Comparison of ENCODE assay signal across 11 cellular contexts in genomic region chr1:42963378-42964005, GRCh38. TPM values are rescaled to one million over a fixed set of nuclear protein-coding genes. Genes with fewer than 3 reads are reported as not detected.
DNase-seq lines count a peak whose midpoint lies in the region; ATAC-seq, FAIRE-seq and TF ChIP-seq lines count a peak whose summit lies in the region.
"Had no signal": no experiment of that assay in that cellular context is flagged by ENCODE, and none has a peak within 500 bp of the region (broad histone marks: within the 10 kb centered on the region; RNA-seq: fewer than 3 reads in every experiment).

No MANE protein-coding gene starts in this region.

- peaks cover 21% of the 10 kb centered on the region for H3K79me2 ChIP-seq in K562 (ENCODE audit: control insufficient read depth, insufficient read depth, low read length)

- H3K36me3 ChIP-seq in K562 (ENCODE audit: control insufficient read depth, insufficient read depth, low read length) (no peaks in the 10 kb centered on the region), psoas muscle (ENCODE audit: insufficient read depth in 1 of 2, low read depth in 1 of 2) (no peaks in the 10 kb centered on the region), Peyer's patch (no peaks in the 10 kb centered on the region)

- no peaks in the 10 kb centered on the region for H3K9me1 ChIP-seq in K562 (ENCODE audit: control insufficient read depth, insufficient read depth, low read length)

- in situ Hi-C loops in K562 (cut with MboI): no loop called here

- H3K27ac ChIP-seq in K562 (ENCODE audit: extremely low read depth, low read depth, low read length) (peak overlapping the region; percentile 93), psoas muscle (no peak overlapping the region), Peyer's patch (no peak overlapping the region)

- no peaks in the 10 kb centered on the region for H3K9me3 Mint-ChIP-seq in T-cell

- no peaks in the 10 kb centered on the region for H3K27me3 ChIP-seq in K562 (ENCODE audit: control insufficient read depth in 2 of 2, insufficient read depth in 2 of 2, low read length in 2 of 2)
- peaks cover 2 to 63% (median 6%) of the 10 kb centered on the region in 3 donors for H3K27me3 ChIP-seq in psoas muscle (ENCODE audit: insufficient read depth in 3 of 3, low read length in 2 of 3)
- no peaks in the 10 kb centered on the region for H3K27me3 ChIP-seq in Peyer's patch

- TF ChIP-seq CTCF in K562 (IDR thresholded peaks at IDR 0.05 in 2 of 3, conservative IDR thresholded peaks at IDR 0.05 in 1 of 3; ENCODE audit: insufficient read depth in 2 of 3, low read depth in 1 of 3, low read length in 3 of 3) (0 out of 6 replicates have a peak, but pooled peaks of 1 of the 3 experiments have one; percentile 6), psoas muscle (IDR thresholded peaks at IDR 0.05) (no peak), Peyer's patch (IDR thresholded peaks at IDR 0.05) (no peak)

- TF ChIP-seq RAD21 in K562 (CRISPR knock-in tag; conservative IDR thresholded peaks at IDR 0.05 in 1 of 2, IDR thresholded peaks at IDR 0.05 in 1 of 2): peak in 1 of 2 experiments; percentile 14; a peak in 1 of 4 replicates

- peak overlapping the region; percentile 6 to 65; a peak in 3 of 4 replicates for H3K9ac ChIP-seq in K562 (ENCODE audit: insufficient read depth in 1 of 2, low read depth in 2 of 2, low read length in 2 of 2)

- H3K4me2 ChIP-seq in K562 (ENCODE audit: insufficient read depth, low read length): peak overlapping the region; percentile 86

- intact Hi-C loops in K562 (cut with micrococcal nuclease) (loop anchor here (1.0 to 5.0 kb wide), 4 partner anchors 27 to 141 kb away; no protein-coding TSS in a partner anchor), psoas muscle (cut with DNase I) (no loop called here)

- WGBS in K562 (ENCODE audit: insufficient coverage, low coverage, missing lambda C conversion rate): under 1% methylated on average over 9 of the region's 9 CpGs
- WGBS in psoas muscle, 3 donors: 15 to 19% (median 16%) methylated on average over 9 of the region's 9 CpGs

- BruUV-seq in K562 (replicated peaks; lab: Mats Ljungman, UMichigan): no TSS peak

- peaks cover 14 to 32% (median 30%) of the 10 kb centered on the region in 3 donors for H3K4me1 Mint-ChIP-seq in T-cell

- H4K20me1 ChIP-seq in K562 (replicated peaks; ENCODE audit: control insufficient read depth, insufficient read depth, low read length): peaks cover 5% of the 10 kb centered on the region

- no peak overlapping the region for H3K27ac Mint-ChIP-seq in T-cell

- POLR2A ChIA-PET in K562 (lab: Yijun Ruan, JAX): interaction anchor here (0.7 to 4.6 kb wide), 9 partner anchors 9 to 197 kb away, joined by 3 to 48 read pairs (median 8); partner anchors contain the start of genes C1orf50 and P3H1
- POLR2A ChIA-PET in T-cell (lab: Charles Lee): no interaction called here

- peak; percentile 53 for ATAC-seq in K562
- no peak for ATAC-seq in T-cell (replicated peaks in 1 of 4)
- ATAC-seq in psoas muscle: no peak
- ATAC-seq: activated CD4-positive, CD25-positive, alpha-beta regulatory T cell treated with anti-CD3 and anti-CD28 coated beads, Interleukin-2, amount 50 U/mL, for 24 hours had no signal

- no peak overlapping the region for H3K4me3 Mint-ChIP-seq in T-cell

- H3K36me3 Mint-ChIP-seq in T-cell: no peaks in the 10 kb centered on the region

- CTCF ChIA-PET in K562 (lab: Yijun Ruan, JAX; ENCODE audit: low intra/inter-chr PET ratio): no interaction called here
- CTCF ChIA-PET in T-cell (lab: Charles Lee): no interaction called here

- peak; percentile 93 for DNase-seq in CMK (ENCODE audit: low read depth)
- DNase-seq in NCI-H146 treated with DMSO at 0.1 percent for 48 hours (lab: John Stamatoyannopoulos, UW; ENCODE audit: unreplicated experiment): peak; percentile 43
- peak; percentile 93 to 98 (median 96) for DNase-seq in K562 (ENCODE audit: extremely low read depth in 1 of 4, low spot score in 3 of 4)
- DNase-seq in myocyte (ENCODE audit: low read depth): peak; percentile 89
- DNase-seq in T-cell: no peak
- DNase-seq in psoas muscle: no peak
- no peak for DNase-seq in HPDE6-E6E7 (ENCODE audit: extremely low spot score)
- no peak for DNase-seq in Peyer's patch
- DNase-seq: stimulated activated CD4-positive, alpha-beta T cell treated with anti-CD3 and anti-CD28 coated beads, Interleukin-4, amount 100 ng/mL, for 4 hours had no signal

- peak overlapping the region; percentile 5; the same call in 1 of the 2 replicates for H3K4me3 ChIP-seq in K562
- H3K4me3 ChIP-seq in psoas muscle: no peak overlapping the region
- no peak overlapping the region for H3K4me3 ChIP-seq in Peyer's patch

- peak; percentile 93 for FAIRE-seq in K562 (lab: Jason Lieb, UNC)
- FAIRE-seq: frontal cortex had no signal

- H2AFZ ChIP-seq in K562 (ENCODE audit: low read depth, low read length): no peak overlapping the region

- no peaks in the 10 kb centered on the region for H3K27me3 Mint-ChIP-seq in T-cell

- 0 out of 2 replicates have a peak, but pooled peaks cover 2% of the 10 kb centered on the region for H3K9me3 ChIP-seq in K562 (replicated peaks; ENCODE audit: control insufficient read depth, insufficient read depth, low read depth, low read length)
- H3K9me3 ChIP-seq in psoas muscle: no peaks in the 10 kb centered on the region
- no peaks in the 10 kb centered on the region for H3K9me3 ChIP-seq in Peyer's patch

- H3K4me1 ChIP-seq in K562 (replicated peaks in 1 of 2; ENCODE audit: control insufficient read depth in 2 of 2, insufficient read depth in 2 of 2, low read length in 2 of 2) (peaks cover 59 to 72% of the 10 kb centered on the region in 2 experiments), psoas muscle (peaks cover 7% of the 10 kb centered on the region), Peyer's patch (peaks cover 0 to 27% (median 0%) of the 10 kb centered on the region in 4 donors)

- TF ChIP-seq EP300 in K562 (IDR thresholded peaks at IDR 0.05; ENCODE audit: low read length): peak; percentile 99

- TF ChIP-seq POLR2A in K562 (conservative IDR thresholded peaks at IDR 0.05): no peak
- TF ChIP-seq POLR2A in Peyer's patch (IDR thresholded peaks at IDR 0.05): no peak

TF ChIP-seq in K562, 482 proteins besides CTCF, POLR2A, EP300 and RAD21 (continues in another document):
- TF ChIP-seq ZZZ3 (IDR thresholded peaks at IDR 0.05) (no peak), ELF4 (CRISPR knock-in tag; IDR thresholded peaks at IDR 0.05) (peak; percentile 46), TAF1 (IDR thresholded peaks at IDR 0.05; ENCODE audit: control insufficient read depth, extremely low read depth, insufficient read depth, low read length, severe bottlenecking) (peak; percentile 67), NR1H2 (CRISPR knock-in tag; IDR thresholded peaks at IDR 0.05) (no peak)
- TF ChIP-seq, protein P1, sequence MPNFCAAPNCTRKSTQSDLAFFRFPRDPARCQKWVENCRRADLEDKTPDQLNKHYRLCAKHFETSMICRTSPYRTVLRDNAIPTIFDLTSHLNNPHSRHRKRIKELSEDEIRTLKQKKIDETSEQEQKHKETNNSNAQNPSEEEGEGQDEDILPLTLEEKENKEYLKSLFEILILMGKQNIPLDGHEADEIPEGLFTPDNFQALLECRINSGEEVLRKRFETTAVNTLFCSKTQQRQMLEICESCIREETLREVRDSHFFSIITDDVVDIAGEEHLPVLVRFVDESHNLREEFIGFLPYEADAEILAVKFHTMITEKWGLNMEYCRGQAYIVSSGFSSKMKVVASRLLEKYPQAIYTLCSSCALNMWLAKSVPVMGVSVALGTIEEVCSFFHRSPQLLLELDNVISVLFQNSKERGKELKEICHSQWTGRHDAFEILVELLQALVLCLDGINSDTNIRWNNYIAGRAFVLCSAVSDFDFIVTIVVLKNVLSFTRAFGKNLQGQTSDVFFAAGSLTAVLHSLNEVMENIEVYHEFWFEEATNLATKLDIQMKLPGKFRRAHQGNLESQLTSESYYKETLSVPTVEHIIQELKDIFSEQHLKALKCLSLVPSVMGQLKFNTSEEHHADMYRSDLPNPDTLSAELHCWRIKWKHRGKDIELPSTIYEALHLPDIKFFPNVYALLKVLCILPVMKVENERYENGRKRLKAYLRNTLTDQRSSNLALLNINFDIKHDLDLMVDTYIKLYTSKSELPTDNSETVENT (CRISPR knock-in tag; IDR thresholded peaks at IDR 0.05): 0 out of 2 replicates have a peak, but pooled peaks have one; percentile 30

RNA-seq across cellular contexts. Expression of gene SLC2A1, which starts 4.8 kb away (rescaled TPM):
- 278 and 566 TPM in 2 replicates for total RNA-seq in K562 (2011; cell fraction: chromatin; rRNA removed; ENCODE audit: low replicate concordance)
- total RNA-seq in K562 (2011; cell fraction: nucleolus; rRNA removed): 420 and 508 TPM in 2 replicates
- 435 and 495 TPM in 2 replicates for total RNA-seq in K562 (2011; cell fraction: nucleoplasm; rRNA removed)
- 93.1 and 145 TPM in 2 replicates for total RNA-seq in K562 (2014; rRNA removed)
- total RNA-seq in K562 (2014; rRNA removed; fragmentation: Illumina TruSeq; extraction: Trizol): 39.4 and 42.8 TPM in 2 replicates
- 34.9 and 37.4 TPM in 2 replicates for total RNA-seq in K562 (2015; rRNA removed; fragmentation: Illumina TruSeq; extraction: Trizol)
- total RNA-seq in K562 (2021): 141 and 153 TPM in 2 replicates
- 53.4 and 142 TPM in 2 replicates for polyA plus RNA-seq in K562 (2011; rRNA removed)
- 95.7 and 144 TPM in 2 replicates for polyA plus RNA-seq in K562 (2011; cell fraction: cytosol; rRNA removed)
- 174 and 230 TPM in 2 replicates for polyA plus RNA-seq in K562 (2011; cell fraction: nucleus; rRNA removed)
- 54.8 and 81.2 TPM in 2 replicates for polyA plus RNA-seq in K562 (2012)
- 73.4 and 73.6 TPM in 2 replicates for polyA plus RNA-seq in K562 (2014; fragmentation: Illumina TruSeq; extraction: Trizol)
- 10 to 100 TPM; 12.6 to 22.9 TPM for polyA plus RNA-seq in K562 (2014; fragmentation: Nextera tagmentation; extraction: Ambion mirVana)
- 48.0 and 52.8 TPM in 2 replicates for polyA plus RNA-seq in K562 (2014; rRNA removed)
- 56.6 and 73.8 TPM in 2 replicates for polyA minus RNA-seq in K562 (2011; rRNA and poly(A)+ RNA removed)
- polyA minus RNA-seq in K562 (2011; cell fraction: cytosol; rRNA and poly(A)+ RNA removed): 98.1 and 111 TPM in 2 replicates
- polyA minus RNA-seq in K562 (2011; cell fraction: nucleus; rRNA and poly(A)+ RNA removed): 86.4 and 99.1 TPM in 2 replicates
- 146 and 164 TPM in 2 replicates for total RNA-seq in myocyte
- polyA plus RNA-seq in myocyte (2012): 227 TPM
- 10 to 100 TPM; 72.0 to 91.7 (median 83.9) TPM for total RNA-seq in T-cell
- 1 to 10 TPM; 1.1 to 3.8 (median 2.0) TPM for total RNA-seq in psoas muscle
- polyA plus RNA-seq in psoas muscle: 1 to 10 TPM; 1.2 to 3.3 (median 2.5) TPM
- total RNA-seq in Peyer's patch: 10 to 100 TPM; 15.7 to 35.7 (median 32.3) TPM

Comparison
In these comparisons a context has a peak if more than half of its experiments do, and no peak if none do; other contexts are left out.
1. DNase-seq: peak in CMK (single experiment), NCI-H146 treated with DMSO at 0.1 percent for 48 hours (single experiment), K562 (4 of 4) and myocyte (single experiment); none in T-cell (0 of 34), psoas muscle (0 of 2), HPDE6-E6E7 (single experiment) and Peyer's patch (0 of 3).